Comparison of ENCODE assay signal across 8 cellular contexts in genomic region chr20:5191829-5192569, GRCh38.
A peak's percentile ranks its signal among the peaks of the same experiment; 100 is the strongest.
DNase-seq lines count a peak whose midpoint lies in the region; ATAC-seq, FAIRE-seq and TF ChIP-seq lines count a peak whose summit lies in the region.

No MANE protein-coding gene starts in this region.

- BruUV-seq in K562 (replicated peaks; lab: Mats Ljungman, UMichigan): no TSS peak

- TF ChIP-seq POLR2A in K562 (conservative IDR thresholded peaks at IDR 0.05): no peak
- no peak for TF ChIP-seq POLR2A in gastrocnemius medialis (IDR thresholded peaks at IDR 0.05)

- WGBS in K562 (ENCODE audit: insufficient coverage, low coverage, missing lambda C conversion rate): 84% methylated on average over 6 of the region's 9 CpGs
- 69% methylated on average over 9 of the region's 9 CpGs for WGBS in hepatocyte (ENCODE audit: low lambda C conversion rate, missing lambda C conversion rate)

- in situ Hi-C loops in K562 (cut with MboI): loop anchor here (5.0 kb wide), 1 partner anchor 65 kb away; the partner anchor contains the start of gene CDS2
- in situ Hi-C loops in gastrocnemius medialis (cut with MboI; ENCODE audit: low sequenced_read_pairs in 4 of 4): no loop called here

- peaks cover 46% of the 10 kb centered on the region for H3K4me1 ChIP-seq in MM.1S (ENCODE audit: low read length)
- no peaks in the 10 kb centered on the region for H3K4me1 ChIP-seq in K562 (replicated peaks in 1 of 2; ENCODE audit: control insufficient read depth in 2 of 2, insufficient read depth in 2 of 2, low read length in 2 of 2)
- no peaks in the 10 kb centered on the region for H3K4me1 ChIP-seq in hepatocyte (ENCODE audit: insufficient read depth)
- H3K4me1 ChIP-seq in gastrocnemius medialis: peaks cover 6 to 22% of the 10 kb centered on the region in 2 donors

- POLR2A ChIA-PET in CD4-positive, alpha-beta T cell (lab: Charles Lee): interaction anchor here (0.5 to 3.0 kb wide), 3 partner anchors 65 to 81 kb away, joined by 3 to 46 read pairs (median 7); partner anchors contain the start of gene CDS2
- POLR2A ChIA-PET in K562 (lab: Yijun Ruan, JAX): interaction anchor here (0.6 to 1.4 kb wide), 5 partner anchors 38 to 608 kb away, joined by 3 to 8 read pairs (median 3); no protein-coding TSS in a partner anchor

- H3K4me1 Mint-ChIP-seq in CD4-positive, alpha-beta T cell (ENCODE audit: low read depth): peaks cover 6% of the 10 kb centered on the region

- peak; percentile 89 for FAIRE-seq in K562 (lab: Jason Lieb, UNC)

- H2AFZ ChIP-seq in MM.1S (ENCODE audit: low read length) (0 out of 2 replicates have a peak overlapping the region, but pooled peaks have one; percentile 10), K562 (ENCODE audit: low read depth, low read length) (no peak overlapping the region), hepatocyte (no peak overlapping the region)

- H3K36me3 ChIP-seq in MM.1S (replicated peaks; ENCODE audit: insufficient read depth, low read length) (no peaks in the 10 kb centered on the region), K562 (ENCODE audit: control insufficient read depth, insufficient read depth, low read length) (peaks cover 23% of the 10 kb centered on the region; the same call in 1 of the 3 replicates), hepatocyte (replicated peaks; ENCODE audit: insufficient read depth, low read depth) (no peaks in the 10 kb centered on the region), gastrocnemius medialis (peaks cover 0 to 52% of the 10 kb centered on the region in 2 donors)

- CTCF ChIA-PET in CD4-positive, alpha-beta T cell (lab: Charles Lee): interaction anchor here (0.8 to 2.9 kb wide), 8 partner anchors 13 to 135 kb away, joined by 3 to 38 read pairs (median 5); partner anchors contain the start of genes CDS2 and PCNA
- CTCF ChIA-PET in K562 (lab: Yijun Ruan, JAX; ENCODE audit: low intra/inter-chr PET ratio): interaction anchor here (0.7 to 1.8 kb wide), 4 partner anchors 13 to 92 kb away, joined by 3 to 17 read pairs (median 3); partner anchors contain the start of genes CDS2 and PCNA

- no peaks in the 10 kb centered on the region for H3K9me1 ChIP-seq in K562 (ENCODE audit: control insufficient read depth, insufficient read depth, low read length)

- peak; percentile 86 to 91 for TF ChIP-seq RAD21 in K562 (CRISPR knock-in tag; conservative IDR thresholded peaks at IDR 0.05 in 1 of 2, IDR thresholded peaks at IDR 0.05 in 1 of 2)

- no peaks in the 10 kb centered on the region for H4K20me1 ChIP-seq in MM.1S (ENCODE audit: insufficient read depth, low read length)
- no peaks in the 10 kb centered on the region for H4K20me1 ChIP-seq in K562 (replicated peaks; ENCODE audit: control insufficient read depth, insufficient read depth, low read length)
- H4K20me1 ChIP-seq in hepatocyte (ENCODE audit: insufficient read depth, poor library complexity, severe bottlenecking): no peaks in the 10 kb centered on the region

- H3F3A ChIP-seq in MM.1S (ENCODE audit: insufficient read depth, low read length): peaks cover 46% of the 10 kb centered on the region

- no peak overlapping the region for H3K27ac ChIP-seq in CD4-positive, alpha-beta T cell (ENCODE audit: low read depth, low read length)
- peak overlapping the region; percentile 93 for H3K27ac ChIP-seq in MM.1S (ENCODE audit: low read length)
- H3K27ac ChIP-seq in K562 (ENCODE audit: extremely low read depth, low read depth, low read length): no peak overlapping the region
- H3K27ac ChIP-seq in hepatocyte: no peak overlapping the region
- peak overlapping the region; percentile 46 to 80 (median 68) for H3K27ac ChIP-seq in gastrocnemius medialis

- H3K4me3 ChIP-seq in MM.1S (ENCODE audit: low read length) (peak overlapping the region; percentile 56), K562 (no peak overlapping the region), hepatocyte (no peak overlapping the region), gastrocnemius medialis (no peak overlapping the region)

- no peaks in the 10 kb centered on the region for H3K27me3 ChIP-seq in CD4-positive, alpha-beta T cell (ENCODE audit: control insufficient read depth, insufficient read depth, low read length)
- H3K27me3 ChIP-seq in MM.1S (replicated peaks; ENCODE audit: insufficient read depth, low read length): no peaks in the 10 kb centered on the region
- H3K27me3 ChIP-seq in K562 (ENCODE audit: control insufficient read depth in 2 of 2, insufficient read depth in 2 of 2, low read length in 2 of 2): no peaks in the 10 kb centered on the region
- H3K27me3 ChIP-seq in hepatocyte: no peaks in the 10 kb centered on the region
- no peaks in the 10 kb centered on the region for H3K27me3 ChIP-seq in gastrocnemius medialis

- no peaks in the 10 kb centered on the region for H3K9me3 ChIP-seq in CD4-positive, alpha-beta T cell (ENCODE audit: control insufficient read depth, low read length)
- H3K9me3 ChIP-seq in MM.1S (replicated peaks; ENCODE audit: insufficient read depth, low read length) (no peaks in the 10 kb centered on the region), K562 (replicated peaks; ENCODE audit: control insufficient read depth, insufficient read depth, low read depth, low read length) (no peaks in the 10 kb centered on the region), hepatocyte (ENCODE audit: low read depth) (no peaks in the 10 kb centered on the region), gastrocnemius medialis (no peaks in the 10 kb centered on the region)

- no peak for TF ChIP-seq EP300 in K562 (IDR thresholded peaks at IDR 0.05; ENCODE audit: low read length)

- H3K4me2 ChIP-seq in MM.1S (ENCODE audit: low read depth, low read length) (peak overlapping the region; percentile 93), K562 (ENCODE audit: insufficient read depth, low read length) (no peak overlapping the region), hepatocyte (no peak overlapping the region)

- no peaks in the 10 kb centered on the region for H3K27me3 Mint-ChIP-seq in CD4-positive, alpha-beta T cell

- peak overlapping the region; percentile 59; the same call in 1 of the 2 replicates for H3K9ac ChIP-seq in MM.1S (ENCODE audit: low read length)
- no peak overlapping the region for H3K9ac ChIP-seq in K562 (ENCODE audit: insufficient read depth in 1 of 2, low read depth in 2 of 2, low read length in 2 of 2)

- peak in 6 of 10 experiments; percentile 5 to 17 (median 11) for DNase-seq in CD4-positive, alpha-beta T cell
- DNase-seq in MM.1S: peak; percentile 78
- peak; percentile 64 to 70 for DNase-seq in SHP77 (lab: John Stamatoyannopoulos, UW)
- DNase-seq in K562 (ENCODE audit: extremely low read depth in 1 of 4, low spot score in 3 of 4): peak; percentile 54 to 63 (median 57)
- DNase-seq in hepatocyte (ENCODE audit: low spot score): peak; percentile 73
- peak in 1 of 2 donors; percentile 46 for DNase-seq in gastrocnemius medialis

- H3K36me3 Mint-ChIP-seq in CD4-positive, alpha-beta T cell (ENCODE audit: low read depth): peaks cover 76% of the 10 kb centered on the region

- H3K79me2 ChIP-seq in MM.1S (ENCODE audit: low read length) (peaks cover 29% of the 10 kb centered on the region), K562 (ENCODE audit: control insufficient read depth, insufficient read depth, low read length) (no peaks in the 10 kb centered on the region), hepatocyte (no peaks in the 10 kb centered on the region)

- intact Hi-C loops in CD4-positive, alpha-beta T cell (cut with DNase I, micrococcal nuclease): loop anchor here (1.0 kb wide), 2 partner anchors 66 to 136 kb away; no protein-coding TSS in a partner anchor
- intact Hi-C loops in K562 (cut with micrococcal nuclease): loop anchor here (1.0 to 10.0 kb wide), 2 partner anchors 66 to 587 kb away; no protein-coding TSS in a partner anchor
- intact Hi-C loops in gastrocnemius medialis (cut with DNase I; ENCODE audit: low total_unique reads): loop anchor here (1.0 kb wide), 1 partner anchor 66 kb away; no protein-coding TSS in a partner anchor

- H3K4me3 Mint-ChIP-seq in CD4-positive, alpha-beta T cell: no peak overlapping the region

- no peaks in the 10 kb centered on the region for H3K9me3 Mint-ChIP-seq in CD4-positive, alpha-beta T cell

- H3K9me2 ChIP-seq in MM.1S (replicated peaks; ENCODE audit: insufficient read depth, low read length) (no peaks in the 10 kb centered on the region), hepatocyte (replicated peaks; ENCODE audit: insufficient read depth) (no peaks in the 10 kb centered on the region)

- peak; percentile 78 for ATAC-seq in CD4-positive, alpha-beta T cell (ENCODE audit: poor library complexity)
- ATAC-seq in GM19043 (IDR thresholded peaks at IDR 0.05; ENCODE audit: low read depth, unreplicated experiment) (peak; percentile 41), K562 (peak; percentile 83), gastrocnemius medialis (peak; percentile 67 to 89), HG03469 (IDR thresholded peaks at IDR 0.05; ENCODE audit: unreplicated experiment) (no peak)

- peak overlapping the region; percentile 54 for H3K27ac Mint-ChIP-seq in CD4-positive, alpha-beta T cell

- peak; percentile 73 for TF ChIP-seq CTCF in CD4-positive, alpha-beta T cell (IDR thresholded peaks at IDR 0.05)
- peak; percentile 71 for TF ChIP-seq CTCF in MM.1S (IDR thresholded peaks at IDR 0.05; ENCODE audit: low read length)
- TF ChIP-seq CTCF in K562 (IDR thresholded peaks at IDR 0.05 in 2 of 3, conservative IDR thresholded peaks at IDR 0.05 in 1 of 3; ENCODE audit: insufficient read depth in 2 of 3, low read depth in 1 of 3, low read length in 3 of 3): peak; percentile 50 to 82 (median 64); a peak in 5 of 6 replicates
- TF ChIP-seq CTCF in hepatocyte (IDR thresholded peaks at IDR 0.05; ENCODE audit: poor library complexity): peak; percentile 80
- TF ChIP-seq CTCF in gastrocnemius medialis (IDR thresholded peaks at IDR 0.05 in 4 of 5, conservative IDR thresholded peaks at IDR 0.05 in 1 of 5): peak; percentile 76 to 82 (median 80)

TF ChIP-seq in K562, 482 proteins besides CTCF, POLR2A, EP300 and RAD21 (continues in another document):
- peak; percentile 68 for TF ChIP-seq SMC3 (conservative IDR thresholded peaks at IDR 0.05; ENCODE audit: insufficient read depth, low read depth, low read length)
- 0 out of 4 replicates have a peak, but pooled peaks of 1 of the 2 experiments have one; percentile 26 for TF ChIP-seq FOXK2 (conservative IDR thresholded peaks at IDR 0.05 in 1 of 2, IDR thresholded peaks at IDR 0.05 in 1 of 2; ENCODE audit: low read depth in 2 of 2)
- TF ChIP-seq ZKSCAN8 (CRISPR knock-in tag; IDR thresholded peaks at IDR 0.05): no peak
- TF ChIP-seq RB1 (IDR thresholded peaks at IDR 0.05; ENCODE audit: low read depth): no peak
- no peak for TF ChIP-seq ZFP1 (CRISPR knock-in tag; IDR thresholded peaks at IDR 0.05)

Comparison
In these comparisons a context has a peak if more than half of its experiments do, and no peak if none do; other contexts are left out.
1. H3K27ac ChIP-seq: peak in MM.1S (single experiment) and gastrocnemius medialis (4 of 4); none in CD4-positive, alpha-beta T cell (single experiment), K562 (single experiment) and hepatocyte (single experiment).
2. Peak in every context shown above with its lines, with median percentiles within 50 percentile points of each other: CTCF ChIP-seq.